8 cellular contexts compared by ENCODE assay signal in genomic region chr16:79767597-79768280, GRCh38.
DNase-seq lines count a peak whose midpoint lies in the region; ATAC-seq and TF ChIP-seq lines count a peak whose summit lies in the region.

No MANE protein-coding gene starts in this region.

- DNase-seq in AG09319 (ENCODE audit: extremely low read depth, low read depth), result peak; percentile 8
- peak; percentile 48 for DNase-seq in M059J (ENCODE audit: low read depth)
- no peak for DNase-seq in epithelial cell of proximal tubule (ENCODE audit: low read depth)
- DNase-seq in ureter (ENCODE audit: low spot score), result no peak
- no peak for DNase-seq in stimulated activated CD4-positive, alpha-beta T cell treated with anti-CD3 and anti-CD28 coated beads, Interleukin-4, amount 100 ng/mL, for 1 hour
- DNase-seq in MV-4-11 (lab: John Stamatoyannopoulos, UW), result no peak

- H3K4me3 Mint-ChIP-seq in nephron, result peak overlapping the region; percentile 51 to 91 (median 69)

- peak; percentile 57 for TF ChIP-seq CTCF in AG09319 (IDR thresholded peaks at IDR 0.05; ENCODE audit: low read depth, low read length)
- TF ChIP-seq CTCF in epithelial cell of proximal tubule (conservative IDR thresholded peaks at IDR 0.05; ENCODE audit: low read depth, low read length), result peak; percentile 73
- TF ChIP-seq CTCF in nephron (IDR thresholded peaks at IDR 0.05; ENCODE audit: unreplicated experiment in 3 of 3), result peak in 2 of 3 experiments; percentile 17 to 31

- H3K27me3 Mint-ChIP-seq in nephron (ENCODE audit: low read depth), result no peaks in the 10 kb centered on the region

- H3K36me3 Mint-ChIP-seq in nephron (ENCODE audit: low read depth), result no peaks in the 10 kb centered on the region

- peaks cover 52% of the 10 kb centered on the region for H3K4me1 Mint-ChIP-seq in nephron

- H3K27ac Mint-ChIP-seq in nephron, result peak overlapping the region; percentile 96 to 100 (median 97)

- H3K4me3 ChIP-seq in epithelial cell of proximal tubule (ENCODE audit: low read depth, low read length), result peak overlapping the region; percentile 34

- no peak for ATAC-seq in HG02870 (IDR thresholded peaks at IDR 0.05; ENCODE audit: unreplicated experiment)

- H3K9me3 Mint-ChIP-seq in nephron, result no peaks in the 10 kb centered on the region

Comparison
In these comparisons a context has a peak if more than half of its experiments do, and no peak if none do; other contexts are left out.
1. DNase-seq: peak in AG09319 (single experiment) and M059J (single experiment); none in epithelial cell of proximal tubule (single experiment), ureter (single experiment), stimulated activated CD4-positive, alpha-beta T cell treated with anti-CD3 and anti-CD28 coated beads, Interleukin-4, amount 100 ng/mL, for 1 hour (single experiment) and MV-4-11 (single experiment).
2. Peak in every context shown above with its lines, with median percentiles within 50 percentile points of each other: CTCF ChIP-seq.